In genomic region chr11:65316979-65317786, GRCh38 we compare ENCODE assay signal across 9 cellular contexts. TPM values are rescaled to one million over a fixed set of nuclear protein-coding genes. Genes with fewer than 3 reads are reported as not detected.
A peak's percentile ranks its signal among the peaks of the same experiment; 100 is the strongest.
DNase-seq lines count a peak whose midpoint lies in the region; ATAC-seq and TF ChIP-seq lines count a peak whose summit lies in the region.
"Had no signal": no experiment of that assay in that cellular context is flagged by ENCODE, and none has a peak within 500 bp of the region (broad histone marks: within the 10 kb centered on the region; RNA-seq: fewer than 3 reads in every experiment).

No MANE protein-coding gene starts in this region.

- no peak overlapping the region for H3K23ac ChIP-seq in mesendoderm (ENCODE audit: low read length)

- peaks cover 6 to 10% (median 10%) of the 10 kb centered on the region in 4 donors for H3K4me1 Mint-ChIP-seq in naive thymus-derived CD8-positive, alpha-beta T cell

- H4K5ac ChIP-seq in mesendoderm (ENCODE audit: low read length): no peak overlapping the region

- no peak overlapping the region for H3K27ac Mint-ChIP-seq in naive thymus-derived CD8-positive, alpha-beta T cell

- intact Hi-C loops in dorsolateral prefrontal cortex (cut with DNase I): no loop called here

- H3K4me3 Mint-ChIP-seq in naive thymus-derived CD8-positive, alpha-beta T cell: peak overlapping the region in 2 of 10 donors; percentile 75 to 83

- no peak overlapping the region for H4K8ac ChIP-seq in mesendoderm (ENCODE audit: low read depth, low read length)

- H3K18ac ChIP-seq in mesendoderm (ENCODE audit: low read length): peak overlapping the region; percentile 18

- H3K4ac ChIP-seq in mesendoderm (ENCODE audit: low read depth, low read length): peak overlapping the region; percentile 58

- H3K4me3 ChIP-seq in AG04449 (ENCODE audit: low read depth, low read length) (peak overlapping the region; percentile 87), dorsolateral prefrontal cortex (peak overlapping the region; percentile 67 to 99 (median 94)), mesendoderm (ENCODE audit: low read length) (no peak overlapping the region)

- no peaks in the 10 kb centered on the region for H3K9me3 Mint-ChIP-seq in naive thymus-derived CD8-positive, alpha-beta T cell

- POLR2A ChIA-PET in AG04449 (lab: Yijun Ruan, JAX): interaction anchor here (0.7 to 4.9 kb wide), 9 partner anchors 8 to 221 kb away, joined by 3 to 54 read pairs (median 4); partner anchors contain the start of genes DPF2, POLA2 and VPS51
- POLR2A ChIA-PET in naive thymus-derived CD8-positive, alpha-beta T cell (lab: Charles Lee): interaction anchor here (1.5 to 2.0 kb wide), 2 partner anchors 16 to 187 kb away, joined by 3 to 7 read pairs; partner anchors contain the start of gene DPF2

- H3K27ac ChIP-seq in dorsolateral prefrontal cortex: peak overlapping the region in 57 of 59 donors; percentile 2 to 98 (median 91)
- H3K27ac ChIP-seq in mesendoderm (ENCODE audit: low read depth, low read length): no peak overlapping the region

- H3K4me1 ChIP-seq in mesendoderm (ENCODE audit: control insufficient read depth, low read depth, low read length): peaks cover 8% of the 10 kb centered on the region

- H3K56ac ChIP-seq in mesendoderm (ENCODE audit: low read length): peak overlapping the region; percentile 72

- no peak for TF ChIP-seq CTCF in AG04449 (IDR thresholded peaks at IDR 0.05; ENCODE audit: insufficient read depth, low read length, missing control alignments)
- peak in 4 of 56 donors; percentile 7 to 26 (median 12) for TF ChIP-seq CTCF in dorsolateral prefrontal cortex (IDR thresholded peaks at IDR 0.05 in 54 of 56, conservative IDR thresholded peaks at IDR 0.05 in 2 of 56; ENCODE audit: low read depth in 1 of 56, partially characterized antibody in 56 of 56)

- H3K9ac ChIP-seq in mesendoderm (ENCODE audit: low read length): peak overlapping the region; percentile 48

- H3K27me3 ChIP-seq in dorsolateral prefrontal cortex (no peaks in the 10 kb centered on the region), mesendoderm (ENCODE audit: insufficient read depth, low read length, poor library complexity) (no peaks in the 10 kb centered on the region)
- H3K27me3 ChIP-seq: tibial artery had no signal

- H2AK5ac ChIP-seq in mesendoderm (ENCODE audit: low read length): no peak overlapping the region

- peaks cover 9% of the 10 kb centered on the region for H3K79me1 ChIP-seq in mesendoderm (ENCODE audit: low read length)

- no peak overlapping the region for H2BK120ac ChIP-seq in mesendoderm (ENCODE audit: low read depth, low read length)

- DNase-seq in AG04449 (ENCODE audit: low read depth, low spot score): no peak
- DNase-seq in LHCN-M2 (ENCODE audit: low read depth): peak; percentile 65
- DNase-seq in dorsolateral prefrontal cortex: no peak
- DNase-seq in mesendoderm: peak; percentile 60
- DNase-seq in NCI-H128 (lab: John Stamatoyannopoulos, UW; ENCODE audit: unreplicated experiment): no peak
- no peak for DNase-seq in naive thymus-derived CD8-positive, alpha-beta T cell
- no peak for DNase-seq in stimulated activated naive CD4-positive, alpha-beta T cell treated with Interleukin-2 at 50 U/mL for 16 hours (lab: John Stamatoyannopoulos, UW)
- DNase-seq in activated CD8-positive, alpha-beta memory T cell treated with anti-CD3 and anti-CD28 coated beads, Interleukin-2, amount 50 U/mL, for 4 hours: no peak

- peaks cover 3% of the 10 kb centered on the region for H3K79me2 ChIP-seq in mesendoderm (ENCODE audit: control insufficient read depth, insufficient read depth, low read length)

- H2BK15ac ChIP-seq in mesendoderm (replicated peaks; ENCODE audit: low read depth): no peak overlapping the region

- no peaks in the 10 kb centered on the region for H3K36me3 Mint-ChIP-seq in naive thymus-derived CD8-positive, alpha-beta T cell

- peak overlapping the region; percentile 25 for H3K4me2 ChIP-seq in mesendoderm (ENCODE audit: low read length)

- H3K27me3 Mint-ChIP-seq in naive thymus-derived CD8-positive, alpha-beta T cell: peaks cover 0 to 3% (median 0%) of the 10 kb centered on the region in 5 donors

- CTCF ChIA-PET in AG04449 (lab: Yijun Ruan, JAX): interaction anchor here (1.0 to 34.5 kb wide), 10 partner anchors 12 to 303 kb away, joined by 3 to 1993 read pairs (median 6); partner anchors contain the start of genes ARL2, DPF2 and POLA2

- no CpG with 5 or more reads among the region's 14 CpGs for WGBS in mesendoderm (ENCODE audit: extremely low coverage, insufficient coverage, low lambda C conversion rate)

- H2BK5ac ChIP-seq in mesendoderm (ENCODE audit: low read length): no peak overlapping the region

- ATAC-seq in naive thymus-derived CD8-positive, alpha-beta T cell: no peak

- peaks cover 6% of the 10 kb centered on the region for H3K36me3 ChIP-seq in mesendoderm (ENCODE audit: control insufficient read depth, insufficient read depth, low read length)

RNA-seq across cellular contexts. Expression of gene CDC42EP2, which starts 2.5 kb away (rescaled TPM):
- total RNA-seq in LHCN-M2 (2014; rRNA removed): 10.2 and 20.5 TPM in 2 replicates
- polyA plus RNA-seq in LHCN-M2 (2012): 26.2 TPM
- 10 to 100 TPM in 115 of 120 experiments, 1 to 10 TPM in 5; 7.5 to 83.6 (median 20.5) TPM for total RNA-seq in dorsolateral prefrontal cortex
- polyA plus RNA-seq in mesendoderm (2013, experiment 1 of 2): 6.5 TPM
- polyA plus RNA-seq in mesendoderm (2013, experiment 2 of 2): 6.8 TPM
- total RNA-seq in naive thymus-derived CD8-positive, alpha-beta T cell: 1 to 10 TPM in 1 of 2 experiments, not detected in 1; 1.4 TPM
- polyA plus RNA-seq in naive thymus-derived CD8-positive, alpha-beta T cell: not detected

RNA-seq across cellular contexts. Expression of gene DPF2, which starts 16.5 kb away (rescaled TPM):
- total RNA-seq in LHCN-M2 (2014; rRNA removed): 32.1 and 41.6 TPM in 2 replicates
- polyA plus RNA-seq in LHCN-M2 (2012): 34.4 TPM
- 100 to 1,000 TPM in 5 of 120 experiments, 10 to 100 TPM in 115; 51.4 to 114 (median 73.5) TPM for total RNA-seq in dorsolateral prefrontal cortex
- 57.1 TPM for polyA plus RNA-seq in mesendoderm (2013, experiment 1 of 2)
- 57.4 TPM for polyA plus RNA-seq in mesendoderm (2013, experiment 2 of 2)
- 100 to 1,000 TPM in 1 of 2 experiments, 10 to 100 TPM in 1; 96.5 to 100 TPM for total RNA-seq in naive thymus-derived CD8-positive, alpha-beta T cell
- polyA plus RNA-seq in naive thymus-derived CD8-positive, alpha-beta T cell: 10 to 100 TPM; 48.3 to 64.9 (median 51.3) TPM

RNA-seq across cellular contexts. Expression of gene TIGD3, which starts 37.4 kb away (rescaled TPM):
- total RNA-seq in LHCN-M2 (2014; rRNA removed) (0.26 and 0.29 TPM in 2 replicates), dorsolateral prefrontal cortex (1 to 10 TPM in 119 of 120 experiments, under 1 TPM in 1; 0.77 to 4.5 (median 2.4) TPM)
- 0.13 TPM for polyA plus RNA-seq in LHCN-M2 (2012)
- 0.13 TPM for polyA plus RNA-seq in mesendoderm (2013, experiment 1 of 2)
- 0.13 TPM for polyA plus RNA-seq in mesendoderm (2013, experiment 2 of 2)
- 1 to 10 TPM; 1.5 to 1.9 TPM for total RNA-seq in naive thymus-derived CD8-positive, alpha-beta T cell
- polyA plus RNA-seq in naive thymus-derived CD8-positive, alpha-beta T cell: under 1 TPM; 0.15 to 0.67 (median 0.21) TPM

RNA-seq across cellular contexts. Expression of gene POLA2, which starts 55.4 kb away (rescaled TPM):
- total RNA-seq in LHCN-M2 (2014; rRNA removed): 30.0 and 33.4 TPM in 2 replicates
- polyA plus RNA-seq in LHCN-M2 (2012): 19.5 TPM
- total RNA-seq in dorsolateral prefrontal cortex: 10 to 100 TPM in 36 of 120 experiments, 1 to 10 TPM in 84; 4.5 to 16.1 (median 8.9) TPM
- polyA plus RNA-seq in mesendoderm (2013, experiment 1 of 2): 15.3 TPM
- 15.6 TPM for polyA plus RNA-seq in mesendoderm (2013, experiment 2 of 2)
- 10 to 100 TPM; 24.5 to 24.7 TPM for total RNA-seq in naive thymus-derived CD8-positive, alpha-beta T cell
- 10 to 100 TPM in 2 of 3 donors, 1 to 10 TPM in 1; 9.7 to 13.5 (median 10.9) TPM for polyA plus RNA-seq in naive thymus-derived CD8-positive, alpha-beta T cell

Comparison
In these comparisons a context has a peak if more than half of its experiments do, and no peak if none do; other contexts are left out.
1. DNase-seq: peak in LHCN-M2 (single experiment) and mesendoderm (single experiment); none in AG04449 (single experiment), dorsolateral prefrontal cortex (0 of 10), NCI-H128 (single experiment), naive thymus-derived CD8-positive, alpha-beta T cell (0 of 10), stimulated activated naive CD4-positive, alpha-beta T cell treated with Interleukin-2 at 50 U/mL for 16 hours (single experiment) and activated CD8-positive, alpha-beta memory T cell treated with anti-CD3 and anti-CD28 coated beads, Interleukin-2, amount 50 U/mL, for 4 hours (single experiment).